Comparison of ENCODE assay signal across 8 cellular contexts in genomic region chr21:15732996-15733329, GRCh38. TPM values are rescaled to one million over a fixed set of nuclear protein-coding genes. Genes with fewer than 3 reads are reported as not detected.
DNase-seq lines count a peak whose midpoint lies in the region; ATAC-seq and TF ChIP-seq lines count a peak whose summit lies in the region.

No MANE protein-coding gene starts in this region.

- peak overlapping the region; percentile 23 to 76 for H3K4me3 ChIP-seq in vagina

- no peaks in the 10 kb centered on the region for H3K27me3 ChIP-seq in vagina

- H3K9me3 Mint-ChIP-seq in stimulated activated naive CD8-positive, alpha-beta T cell treated with anti-CD3 and anti-CD28 coated beads, Interleukin-15, Interleukin-2, amounts not matched to agents 100 ng/mL and 50 ng/mL, for 24 hours: no peaks in the 10 kb centered on the region
- H3K9me3 Mint-ChIP-seq in activated naive CD4-positive, alpha-beta T cell treated with anti-CD3 and anti-CD28 coated beads, Interleukin-2, amount 50 U/mL, for 72 hours: no peaks in the 10 kb centered on the region
- no peaks in the 10 kb centered on the region for H3K9me3 Mint-ChIP-seq in memory B cell

- no peaks in the 10 kb centered on the region for H3K9me3 ChIP-seq in vagina

- peaks cover 3% of the 10 kb centered on the region for H3K36me3 Mint-ChIP-seq in stimulated activated naive CD8-positive, alpha-beta T cell treated with anti-CD3 and anti-CD28 coated beads, Interleukin-15, Interleukin-2, amounts not matched to agents 100 ng/mL and 50 ng/mL, for 24 hours (ENCODE audit: low read depth)
- peaks cover 6 to 18% of the 10 kb centered on the region in 2 donors for H3K36me3 Mint-ChIP-seq in activated naive CD4-positive, alpha-beta T cell treated with anti-CD3 and anti-CD28 coated beads, Interleukin-2, amount 50 U/mL, for 72 hours
- peaks cover 5% of the 10 kb centered on the region for H3K36me3 Mint-ChIP-seq in memory B cell

- H3K4me3 Mint-ChIP-seq in stimulated activated naive CD8-positive, alpha-beta T cell treated with anti-CD3 and anti-CD28 coated beads, Interleukin-15, Interleukin-2, amounts not matched to agents 100 ng/mL and 50 ng/mL, for 24 hours: peak overlapping the region; percentile 79
- peak overlapping the region; percentile 67 for H3K4me3 Mint-ChIP-seq in memory B cell

- DNase-seq in stimulated activated naive CD8-positive, alpha-beta T cell treated with anti-CD3 and anti-CD28 coated beads, Interleukin-15, Interleukin-2, amounts not matched to agents 100 U/mL and 50 U/mL, for 24 hours: no peak
- DNase-seq in activated naive CD4-positive, alpha-beta T cell treated with anti-CD3 and anti-CD28 coated beads, Interleukin-2, amount 50 U/mL, for 72 hours (ENCODE audit: low spot score in 2 of 2): no peak
- DNase-seq in memory B cell (ENCODE audit: low spot score in 2 of 2) (no peak), vagina (ENCODE audit: extremely low spot score in 2 of 2) (no peak), NCI-H2196 (lab: John Stamatoyannopoulos, UW; ENCODE audit: unreplicated experiment) (no peak)
- no peak for DNase-seq in effector CD4-positive, alpha-beta T cell
- no peak for DNase-seq in activated CD8-positive, alpha-beta memory T cell treated with anti-CD3 and anti-CD28 coated beads, Interleukin-2, amount 50 U/mL, for 4 hours

- intact Hi-C loops in vagina (cut with DNase I): no loop called here

- H3K4me1 ChIP-seq in vagina: peaks cover 46% of the 10 kb centered on the region

- no peak for ATAC-seq in stimulated activated naive CD8-positive, alpha-beta T cell treated with anti-CD3 and anti-CD28 coated beads, Interleukin-15, Interleukin-2, amounts not matched to agents 100 U/mL and 50 U/mL, for 24 hours
- no peak for ATAC-seq in activated naive CD4-positive, alpha-beta T cell treated with anti-CD3 and anti-CD28 coated beads, Interleukin-2, amount 50 U/mL, for 72 hours
- ATAC-seq in memory B cell (ENCODE audit: low read depth): no peak

- no peak for TF ChIP-seq CTCF in vagina (IDR thresholded peaks at IDR 0.05)

- peaks cover 74% of the 10 kb centered on the region for H3K4me1 Mint-ChIP-seq in stimulated activated naive CD8-positive, alpha-beta T cell treated with anti-CD3 and anti-CD28 coated beads, Interleukin-15, Interleukin-2, amounts not matched to agents 100 ng/mL and 50 ng/mL, for 24 hours (ENCODE audit: low read depth)
- H3K4me1 Mint-ChIP-seq in memory B cell: peaks cover 27% of the 10 kb centered on the region

- no peak for TF ChIP-seq POLR2A in vagina (IDR thresholded peaks at IDR 0.05)

- no peaks in the 10 kb centered on the region for H3K36me3 ChIP-seq in vagina

- peak overlapping the region; percentile 60 for H3K27ac Mint-ChIP-seq in stimulated activated naive CD8-positive, alpha-beta T cell treated with anti-CD3 and anti-CD28 coated beads, Interleukin-15, Interleukin-2, amounts not matched to agents 100 ng/mL and 50 ng/mL, for 24 hours
- peak overlapping the region; percentile 74 to 78 for H3K27ac Mint-ChIP-seq in activated naive CD4-positive, alpha-beta T cell treated with anti-CD3 and anti-CD28 coated beads, Interleukin-2, amount 50 U/mL, for 72 hours
- H3K27ac Mint-ChIP-seq in memory B cell: peak overlapping the region; percentile 90

- peaks cover 3% of the 10 kb centered on the region for H3K27me3 Mint-ChIP-seq in stimulated activated naive CD8-positive, alpha-beta T cell treated with anti-CD3 and anti-CD28 coated beads, Interleukin-15, Interleukin-2, amounts not matched to agents 100 ng/mL and 50 ng/mL, for 24 hours
- no peaks in the 10 kb centered on the region for H3K27me3 Mint-ChIP-seq in memory B cell

- H3K27ac ChIP-seq in vagina: no peak overlapping the region

RNA-seq across cellular contexts. Expression of gene USP25, which starts 3.2 kb away (rescaled TPM):
- 10 to 100 TPM; 20.9 to 32.7 TPM for total RNA-seq in activated naive CD4-positive, alpha-beta T cell treated with anti-CD3 and anti-CD28 coated beads, Interleukin-2, amount 50 U/mL, for 72 hours
- 39.0 TPM for total RNA-seq in vagina
